ENCODE assay signal across 1 cellular context in genomic region chr3:31600435-31600834, GRCh38.
TF ChIP-seq lines count a peak whose summit lies in the region.

No MANE protein-coding gene starts in this region.

TF ChIP-seq in A549, 52 proteins besides CTCF, POLR2A, EP300 and RAD21:
- TF ChIP-seq MAFK (IDR thresholded peaks at IDR 0.05; ENCODE audit: partially characterized antibody) = peak; percentile 73
- TF ChIP-seq HOXB13 (CRISPR knock-in tag; IDR thresholded peaks at IDR 0.05; ENCODE audit: low read depth) = no peak
